7 cellular contexts compared by ENCODE assay signal in the genomic region with DNA sequence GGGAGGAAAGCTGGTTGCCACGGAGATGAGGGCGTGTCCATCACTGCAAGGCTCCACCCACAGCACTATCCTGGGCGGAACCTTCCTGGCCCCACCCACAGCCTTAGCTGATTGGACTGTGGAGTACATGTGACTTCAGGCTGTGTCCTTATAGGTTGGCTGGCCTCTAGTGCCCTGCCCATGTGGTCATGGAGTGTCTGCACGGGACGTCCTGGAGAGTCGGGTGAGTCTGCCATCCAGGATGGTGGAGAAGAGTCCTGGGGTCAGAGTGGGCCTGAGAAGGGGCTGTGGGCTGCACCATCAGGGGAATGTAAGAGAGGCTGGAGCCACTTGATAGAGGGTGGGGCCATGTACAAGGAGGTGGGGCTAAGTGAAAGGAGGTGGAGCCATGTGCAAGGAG.
DNase-seq lines count a peak whose midpoint lies in the region; ATAC-seq, FAIRE-seq and TF ChIP-seq lines count a peak whose summit lies in the region.
"Not testable (repeated sequence)": the region's sequence is repeated elsewhere in the genome, so short reads cannot be mapped to it uniquely, and the experiment has no call there.

No MANE protein-coding gene starts in this region.

- H3K9me3 Mint-ChIP-seq in activated CD8-positive, alpha-beta T cell treated with anti-CD3 and anti-CD28 coated beads, Interleukin-2, amount 10 ng/mL, durations not matched to agents 7 days and 5 days (ENCODE audit: insufficient read depth); activated naive CD4-positive, alpha-beta T cell treated with anti-CD3 and anti-CD28 coated beads, Interleukin-2, amount 50 U/mL, for 72 hours; stimulated activated effector memory CD8-positive, alpha-beta T cell treated with anti-CD3 and anti-CD28 coated beads, Interleukin-12 subunit alpha, Interleukin-12 subunit beta, amount 100 ng/mL, for 72 hours: not testable (repeated sequence)

- POLR2A ChIA-PET in A549 (lab: Yijun Ruan, JAX); activated CD8-positive, alpha-beta T cell treated with anti-CD3 and anti-CD28 coated beads, Interleukin-2, amount 10 ng/mL, durations not matched to agents 7 days and 5 days (lab: Charles Lee): not testable (repeated sequence)

- not testable (repeated sequence) for H3K9ac ChIP-seq in kidney (ENCODE audit: low read length in 2 of 2)

- TF ChIP-seq POLR2A in A549 (IDR thresholded peaks at IDR 0.05; ENCODE audit: low read length), result not testable (repeated sequence)

- TF ChIP-seq CTCF in A549 (IDR thresholded peaks at IDR 0.05); kidney (IDR thresholded peaks at IDR 0.05; ENCODE audit: borderline replicate concordance, extremely low read depth, insufficient read depth): not testable (repeated sequence)

- not testable (repeated sequence) for H3K27me3 Mint-ChIP-seq in activated CD8-positive, alpha-beta T cell treated with anti-CD3 and anti-CD28 coated beads, Interleukin-2, amount 10 ng/mL, durations not matched to agents 7 days and 5 days (ENCODE audit: low read depth)

- H3K36me3 Mint-ChIP-seq in activated CD8-positive, alpha-beta T cell treated with anti-CD3 and anti-CD28 coated beads, Interleukin-2, amount 10 ng/mL, durations not matched to agents 7 days and 5 days (ENCODE audit: low read depth); activated naive CD4-positive, alpha-beta T cell treated with anti-CD3 and anti-CD28 coated beads, Interleukin-2, amount 50 U/mL, for 72 hours; stimulated activated effector memory CD8-positive, alpha-beta T cell treated with anti-CD3 and anti-CD28 coated beads, Interleukin-12 subunit alpha, Interleukin-12 subunit beta, amount 100 ng/mL, for 72 hours: not testable (repeated sequence)

- not testable (repeated sequence) for H3K27ac ChIP-seq in A549; kidney (ENCODE audit: low read depth in 2 of 2, low read length in 2 of 2)

- TF ChIP-seq EP300 in A549 (IDR thresholded peaks at IDR 0.05), result not testable (repeated sequence)

- FAIRE-seq in A549 (lab: Jason Lieb, UNC); kidney (lab: Jason Lieb, UNC): not testable (repeated sequence)

- H3K4me3 ChIP-seq in A549; kidney (ENCODE audit: low read length in 2 of 2): not testable (repeated sequence)

- DNase-seq in A549 (ENCODE audit: low read depth in 1 of 2, low spot score in 1 of 2); activated CD8-positive, alpha-beta T cell treated with anti-CD3 and anti-CD28 coated beads, Interleukin-2, amount 10 ng/mL, durations not matched to agents 7 days and 5 days; stimulated activated effector memory CD8-positive, alpha-beta T cell treated with anti-CD3 and anti-CD28 coated beads, Interleukin-12 subunit alpha, Interleukin-12 subunit beta, amount 100 ng/mL, for 72 hours (ENCODE audit: low spot score in 2 of 2): not testable (repeated sequence)
- DNase-seq in NAMALWA (ENCODE audit: low spot score) (peak; percentile 90), ecto neural progenitor cell (ENCODE audit: low spot score) (peak; percentile 27), kidney (peak; percentile 53)
- peak in 1 of 2 donors; percentile 41 for DNase-seq in activated naive CD4-positive, alpha-beta T cell treated with anti-CD3 and anti-CD28 coated beads, Interleukin-2, amount 50 U/mL, for 72 hours (ENCODE audit: low spot score in 2 of 2)

- H3K4me2 ChIP-seq in A549, result not testable (repeated sequence)

- H3K36me3 ChIP-seq in kidney (ENCODE audit: control insufficient read depth in 1 of 2, insufficient read depth in 2 of 2, low read length in 2 of 2), result not testable (repeated sequence)

- not testable (repeated sequence) for H3K27ac Mint-ChIP-seq in activated CD8-positive, alpha-beta T cell treated with anti-CD3 and anti-CD28 coated beads, Interleukin-2, amount 10 ng/mL, durations not matched to agents 7 days and 5 days; activated naive CD4-positive, alpha-beta T cell treated with anti-CD3 and anti-CD28 coated beads, Interleukin-2, amount 50 U/mL, for 72 hours
- peak overlapping the region; percentile 45 for H3K27ac Mint-ChIP-seq in stimulated activated effector memory CD8-positive, alpha-beta T cell treated with anti-CD3 and anti-CD28 coated beads, Interleukin-12 subunit alpha, Interleukin-12 subunit beta, amount 100 ng/mL, for 72 hours

- intact Hi-C loops in kidney (cut with DNase I), result not testable (repeated sequence)

- 75% methylated on average over 4 of the region's 6 CpGs for WGBS in A549 (ENCODE audit: missing lambda C conversion rate)

- H3K4me3 Mint-ChIP-seq in activated CD8-positive, alpha-beta T cell treated with anti-CD3 and anti-CD28 coated beads, Interleukin-2, amount 10 ng/mL, durations not matched to agents 7 days and 5 days; stimulated activated effector memory CD8-positive, alpha-beta T cell treated with anti-CD3 and anti-CD28 coated beads, Interleukin-12 subunit alpha, Interleukin-12 subunit beta, amount 100 ng/mL, for 72 hours: not testable (repeated sequence)

- not testable (repeated sequence) for H3K9me3 ChIP-seq in A549; kidney (ENCODE audit: control insufficient read depth in 1 of 2, low read length in 2 of 2)

- CTCF ChIA-PET in A549 (lab: Yijun Ruan, JAX); activated CD8-positive, alpha-beta T cell treated with anti-CD3 and anti-CD28 coated beads, Interleukin-2, amount 10 ng/mL, durations not matched to agents 7 days and 5 days (lab: Charles Lee): not testable (repeated sequence)

- peak in 1 of 2 experiments; percentile 53; a peak in 3 of 6 replicates for ATAC-seq in A549
- ATAC-seq in activated CD8-positive, alpha-beta T cell treated with anti-CD3 and anti-CD28 coated beads, Interleukin-2, amount 10 ng/mL, durations not matched to agents 7 days and 5 days, result peak; percentile 54
- peak; percentile 43 to 58 for ATAC-seq in activated naive CD4-positive, alpha-beta T cell treated with anti-CD3 and anti-CD28 coated beads, Interleukin-2, amount 50 U/mL, for 72 hours
- ATAC-seq in stimulated activated effector memory CD8-positive, alpha-beta T cell treated with anti-CD3 and anti-CD28 coated beads, Interleukin-12 subunit alpha, Interleukin-12 subunit beta, amount 100 ng/mL, for 72 hours, result peak; percentile 9

- not testable (repeated sequence) for H3K4me1 Mint-ChIP-seq in activated CD8-positive, alpha-beta T cell treated with anti-CD3 and anti-CD28 coated beads, Interleukin-2, amount 10 ng/mL, durations not matched to agents 7 days and 5 days (ENCODE audit: low read depth); stimulated activated effector memory CD8-positive, alpha-beta T cell treated with anti-CD3 and anti-CD28 coated beads, Interleukin-12 subunit alpha, Interleukin-12 subunit beta, amount 100 ng/mL, for 72 hours

- H3K4me1 ChIP-seq in A549; kidney (ENCODE audit: control insufficient read depth in 1 of 2, insufficient read depth in 1 of 2, low read depth in 1 of 2, low read length in 2 of 2): not testable (repeated sequence)

- not testable (repeated sequence) for TF ChIP-seq RAD21 in A549 (conservative IDR thresholded peaks at IDR 0.05 in 1 of 2, IDR thresholded peaks at IDR 0.05 in 1 of 2)

TF ChIP-seq in A549, 52 proteins besides CTCF, POLR2A, EP300 and RAD21:
- TF ChIP-seq, protein P1, sequence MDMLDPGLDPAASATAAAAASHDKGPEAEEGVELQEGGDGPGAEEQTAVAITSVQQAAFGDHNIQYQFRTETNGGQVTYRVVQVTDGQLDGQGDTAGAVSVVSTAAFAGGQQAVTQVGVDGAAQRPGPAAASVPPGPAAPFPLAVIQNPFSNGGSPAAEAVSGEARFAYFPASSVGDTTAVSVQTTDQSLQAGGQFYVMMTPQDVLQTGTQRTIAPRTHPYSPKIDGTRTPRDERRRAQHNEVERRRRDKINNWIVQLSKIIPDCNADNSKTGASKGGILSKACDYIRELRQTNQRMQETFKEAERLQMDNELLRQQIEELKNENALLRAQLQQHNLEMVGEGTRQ (IDR thresholded peaks at IDR 0.05), result peak; percentile 56
